ENCODE assay signal across 8 cellular contexts in genomic region chr13:77002590-77003190, GRCh38. TPM values are rescaled to one million over a fixed set of nuclear protein-coding genes. Genes with fewer than 3 reads are reported as not detected.
DNase-seq lines count a peak whose midpoint lies in the region; ATAC-seq and TF ChIP-seq lines count a peak whose summit lies in the region.

No MANE protein-coding gene starts in this region.

- H3K4me1 ChIP-seq in MM.1S (ENCODE audit: low read length) = peaks cover 13% of the 10 kb centered on the region

- H3K4me3 Mint-ChIP-seq in MCF 10A (ENCODE audit: unreplicated experiment) = no peak overlapping the region
- H3K4me3 Mint-ChIP-seq in memory B cell = no peak overlapping the region

- peaks cover 3% of the 10 kb centered on the region; the same call in 1 of the 2 replicates for H3K36me3 ChIP-seq in MM.1S (replicated peaks; ENCODE audit: insufficient read depth, low read length)

- H3K4me3 ChIP-seq in MM.1S (ENCODE audit: low read length) = no peak overlapping the region

- CTCF ChIA-PET in MCF 10A (lab: Yijun Ruan, JAX) = interaction anchor here (0.5 to 3.5 kb wide), 43 partner anchors 10 to 1664 kb away, joined by 3 to 38 read pairs (median 4); partner anchors contain the start of gene KCTD12

- POLR2A ChIA-PET in MCF 10A (lab: Yijun Ruan, JAX) = interaction anchor here (0.6 to 2.2 kb wide), 4 partner anchors 10 to 27 kb away, joined by 3 to 26 read pairs (median 4); partner anchors contain the start of gene CLN5

- peaks cover 20% of the 10 kb centered on the region for H3K79me2 ChIP-seq in MM.1S (ENCODE audit: low read length)

- peaks cover 50% of the 10 kb centered on the region for H3K36me3 Mint-ChIP-seq in MCF 10A (ENCODE audit: insufficient read depth, unreplicated experiment)
- peaks cover 19% of the 10 kb centered on the region for H3K36me3 Mint-ChIP-seq in memory B cell

- 0 out of 2 replicates have a peak, but pooled peaks cover 9% of the 10 kb centered on the region for H3F3A ChIP-seq in MM.1S (ENCODE audit: insufficient read depth, low read length)

- ATAC-seq in memory B cell (ENCODE audit: low read depth) (no peak), HG03135 (IDR thresholded peaks at IDR 0.05; ENCODE audit: unreplicated experiment) (no peak)

- H3K4me2 ChIP-seq in MM.1S (ENCODE audit: low read depth, low read length) = no peak overlapping the region

- H3K27me3 ChIP-seq in MM.1S (replicated peaks; ENCODE audit: insufficient read depth, low read length) = no peaks in the 10 kb centered on the region

- intact Hi-C loops in MCF 10A (cut with micrococcal nuclease) = no loop called here
- intact Hi-C loops in posterior cingulate gyrus (cut with DNase I) = no loop called here

- no peak overlapping the region for H2AFZ ChIP-seq in MM.1S (ENCODE audit: low read length)

- H3K9me3 Mint-ChIP-seq in MCF 10A (ENCODE audit: unreplicated experiment) (no peaks in the 10 kb centered on the region), memory B cell (no peaks in the 10 kb centered on the region)

- H3K4me1 Mint-ChIP-seq in MCF 10A (ENCODE audit: insufficient read depth, unreplicated experiment) = peaks cover 6% of the 10 kb centered on the region
- H3K4me1 Mint-ChIP-seq in memory B cell = peaks cover 26% of the 10 kb centered on the region

- H3K27ac Mint-ChIP-seq in MCF 10A (ENCODE audit: low read depth, unreplicated experiment) (peak overlapping the region; percentile 69), memory B cell (peak overlapping the region; percentile 67)

- no peaks in the 10 kb centered on the region for H3K27me3 Mint-ChIP-seq in MCF 10A (ENCODE audit: insufficient read depth, unreplicated experiment)
- H3K27me3 Mint-ChIP-seq in memory B cell = no peaks in the 10 kb centered on the region

- TF ChIP-seq CTCF in MM.1S (IDR thresholded peaks at IDR 0.05; ENCODE audit: low read length) (peak; percentile 68), MCF 10A (IDR thresholded peaks at IDR 0.05; ENCODE audit: unreplicated experiment) (peak; percentile 55)

- no peak overlapping the region for H3K27ac ChIP-seq in MM.1S (ENCODE audit: low read length)

- H3K9ac ChIP-seq in MM.1S (ENCODE audit: low read length) = no peak overlapping the region

- BruUV-seq in MCF 10A (replicated peaks; lab: Mats Ljungman, UMichigan) = no TSS peak

- H3K9me3 ChIP-seq in MM.1S (replicated peaks; ENCODE audit: insufficient read depth, low read length) = no peaks in the 10 kb centered on the region

- H3K9me2 ChIP-seq in MM.1S (replicated peaks; ENCODE audit: insufficient read depth, low read length) = no peaks in the 10 kb centered on the region

- DNase-seq in NCI-H146 treated with DMSO at 0.1 percent for 48 hours (lab: John Stamatoyannopoulos, UW; ENCODE audit: unreplicated experiment) (peak; percentile 17), NCI-H146 (lab: John Stamatoyannopoulos, UW) (no peak), MM.1S (no peak), MCF 10A (ENCODE audit: unreplicated experiment) (peak; percentile 49), memory B cell (ENCODE audit: low spot score in 2 of 2) (no peak), nucleus accumbens (lab: John Stamatoyannopoulos, UW) (no peak), posterior cingulate gyrus (no peak)

- no peaks in the 10 kb centered on the region for H4K20me1 ChIP-seq in MM.1S (ENCODE audit: insufficient read depth, low read length)

RNA-seq across cellular contexts. Expression of gene CLN5, which starts 10.8 kb away (rescaled TPM):
- 16.0 and 17.8 TPM in 2 replicates for total RNA-seq in MCF 10A (2022)

RNA-seq across cellular contexts. Expression of gene FBXL3, which starts 24.3 kb away (rescaled TPM):
- 32.5 and 34.9 TPM in 2 replicates for total RNA-seq in MCF 10A (2022)

RNA-seq across cellular contexts. Expression of gene ACOD1, which starts 54.4 kb away (rescaled TPM):
- total RNA-seq in MCF 10A (2022) = not detected in 2 replicates

Comparison
In these comparisons a context has a peak if more than half of its experiments do, and no peak if none do; other contexts are left out.
1. DNase-seq: peak in NCI-H146 treated with DMSO at 0.1 percent for 48 hours (single experiment) and MCF 10A (single experiment); none in NCI-H146 (single experiment), MM.1S (single experiment), memory B cell (0 of 2), nucleus accumbens (0 of 56) and posterior cingulate gyrus (0 of 10).